8 cellular contexts compared by ENCODE assay signal in the genomic region with DNA sequence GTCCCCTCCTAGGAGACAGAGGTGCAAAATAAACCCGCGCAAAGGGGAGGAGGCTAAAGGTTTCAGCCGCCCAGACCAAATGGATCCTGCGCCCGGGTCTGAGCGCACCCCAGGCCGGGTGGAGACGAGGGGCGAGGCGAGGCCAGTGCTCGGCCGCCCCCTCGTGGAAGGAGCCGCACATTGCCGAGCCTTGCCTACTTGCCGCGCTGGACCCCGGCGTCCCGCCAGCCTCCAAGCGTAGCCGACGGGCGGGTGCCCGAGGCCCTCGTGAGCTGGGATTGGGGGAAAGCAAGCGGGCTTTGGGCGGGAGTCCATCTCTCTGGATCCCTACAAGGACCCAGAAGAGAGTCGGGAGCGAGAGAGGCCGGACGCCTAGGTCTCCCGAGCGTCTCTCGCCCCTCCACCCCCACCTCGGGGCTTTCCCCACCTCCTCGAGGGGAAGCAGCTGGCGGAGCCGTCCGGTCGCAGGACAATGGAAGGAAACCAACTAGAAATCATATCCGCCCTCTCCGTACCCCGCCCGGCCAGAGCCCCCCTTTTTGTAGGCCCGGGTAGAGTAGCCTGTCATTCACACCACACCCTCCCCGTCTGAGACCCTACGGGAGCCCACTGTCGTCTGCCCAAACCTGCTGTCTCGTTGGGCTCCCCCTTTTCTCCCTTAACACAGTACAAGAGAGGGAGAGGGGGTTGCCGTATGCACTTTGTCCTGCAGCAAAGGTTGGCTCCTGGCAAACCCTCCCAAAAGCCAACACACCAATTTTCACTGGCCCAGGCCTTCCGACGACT. TPM values are rescaled to one million over a fixed set of nuclear protein-coding genes. Genes with fewer than 3 reads are reported as not detected.
A peak's percentile ranks its signal among the peaks of the same experiment; 100 is the strongest.
DNase-seq lines count a peak whose midpoint lies in the region; ATAC-seq and TF ChIP-seq lines count a peak whose summit lies in the region.

No MANE protein-coding gene starts in this region.

- peaks cover 14% of the 10 kb centered on the region for H3K4me1 ChIP-seq in OCI-LY3 (ENCODE audit: low read length)

- H3K9me3 ChIP-seq in OCI-LY3 (ENCODE audit: insufficient read depth, low read length): no peaks in the 10 kb centered on the region

- H3K27ac ChIP-seq in OCI-LY3 (ENCODE audit: low read length): peak overlapping the region; percentile 32; the same call in 1 of the 2 replicates

- intact Hi-C loops in natural killer cell (cut with micrococcal nuclease): loop anchor here (1.0 to 2.0 kb wide), 2 partner anchors 17 to 111 kb away; no protein-coding TSS in a partner anchor

- no peaks in the 10 kb centered on the region for H4K20me1 ChIP-seq in OCI-LY3 (ENCODE audit: insufficient read depth, low read length)

- ATAC-seq in GM18868 (IDR thresholded peaks at IDR 0.05; ENCODE audit: unreplicated experiment): peak; percentile 80
- ATAC-seq in HG03520 (IDR thresholded peaks at IDR 0.05; ENCODE audit: unreplicated experiment): peak; percentile 65
- ATAC-seq in natural killer cell: peak; percentile 68 to 85 (median 69)

- no peak for DNase-seq in AG09319 (ENCODE audit: extremely low read depth, low read depth)
- peak; percentile 67 for DNase-seq in activated T-helper 1 cell treated with Interleukin-2 at 50 U/mL for 16 hours (ENCODE audit: low read depth)
- peak; percentile 58 for DNase-seq in fibroblast of mammary gland (ENCODE audit: low read depth)
- DNase-seq in natural killer cell: peak; percentile 85
- peak; percentile 41 for DNase-seq in stromal cell of bone marrow (ENCODE audit: low read depth)

- TF ChIP-seq CTCF in AG09319 (IDR thresholded peaks at IDR 0.05; ENCODE audit: low read depth, low read length) (peak; percentile 88), OCI-LY3 (IDR thresholded peaks at IDR 0.05; ENCODE audit: low read depth, low read length) (peak; percentile 70), fibroblast of mammary gland (conservative IDR thresholded peaks at IDR 0.05; ENCODE audit: control insufficient read depth, insufficient read depth, low read depth, low read length) (peak; percentile 67), natural killer cell (IDR thresholded peaks at IDR 0.05) (peak; percentile 92)

- no peaks in the 10 kb centered on the region for H3K36me3 Mint-ChIP-seq in natural killer cell

- H3K27me3 ChIP-seq in OCI-LY3 (ENCODE audit: low read depth, low read length): no peaks in the 10 kb centered on the region

- peak overlapping the region; percentile 78 for H3K4me3 ChIP-seq in OCI-LY3 (ENCODE audit: low read length)
- peak overlapping the region; percentile 33 for H3K4me3 ChIP-seq in fibroblast of mammary gland (ENCODE audit: control insufficient read depth, low read depth, low read length)

- peak overlapping the region; percentile 87 for H3K4me3 Mint-ChIP-seq in natural killer cell

- H3K4me1 Mint-ChIP-seq in natural killer cell: peaks cover 39 to 76% of the 10 kb centered on the region in 2 donors

- H3K79me2 ChIP-seq in OCI-LY3 (ENCODE audit: low read length): no peaks in the 10 kb centered on the region

- H2AFZ ChIP-seq in OCI-LY3 (ENCODE audit: low read depth, low read length): peak overlapping the region; percentile 79; the same call in 1 of the 2 replicates

- H3K9ac ChIP-seq in OCI-LY3 (ENCODE audit: low read length): peak overlapping the region; percentile 59

- H3K27ac Mint-ChIP-seq in natural killer cell: peak overlapping the region; percentile 93 to 96

- no peaks in the 10 kb centered on the region for H3K36me3 ChIP-seq in OCI-LY3 (replicated peaks; ENCODE audit: low read depth, low read length)

- H3K27me3 Mint-ChIP-seq in natural killer cell (ENCODE audit: low read depth in 2 of 2): no peaks in the 10 kb centered on the region

- H3K4me2 ChIP-seq in OCI-LY3 (ENCODE audit: low read length): peak overlapping the region; percentile 71

- H3K9me3 Mint-ChIP-seq in natural killer cell: no peaks in the 10 kb centered on the region

RNA-seq across cellular contexts. Expression of a gene that starts 0.7 kb away (rescaled TPM):
- under 1 TPM in 2 of 3 donors, not detected in 1; 0.49 to 0.84 TPM for total RNA-seq in natural killer cell

RNA-seq across cellular contexts. Expression of a gene that starts 9.8 kb away (rescaled TPM):
- total RNA-seq in natural killer cell: 100 to 1,000 TPM; 151 to 165 (median 159) TPM

RNA-seq across cellular contexts. Expression of a gene that starts 13.6 kb away (rescaled TPM):
- total RNA-seq in natural killer cell: 1 to 10 TPM; 4.8 to 7.0 (median 6.0) TPM

RNA-seq across cellular contexts. Expression of a gene that starts 21.7 kb away (rescaled TPM):
- 1 to 10 TPM; 1.2 to 2.5 (median 1.6) TPM for total RNA-seq in natural killer cell

RNA-seq across cellular contexts. Expression of a gene that starts 26.3 kb away (rescaled TPM):
- 1 to 10 TPM in 2 of 3 donors, under 1 TPM in 1; 0.77 to 2.4 (median 1.3) TPM for total RNA-seq in natural killer cell
